Comparison of ENCODE assay signal across 27 cellular contexts in the genomic region with DNA sequence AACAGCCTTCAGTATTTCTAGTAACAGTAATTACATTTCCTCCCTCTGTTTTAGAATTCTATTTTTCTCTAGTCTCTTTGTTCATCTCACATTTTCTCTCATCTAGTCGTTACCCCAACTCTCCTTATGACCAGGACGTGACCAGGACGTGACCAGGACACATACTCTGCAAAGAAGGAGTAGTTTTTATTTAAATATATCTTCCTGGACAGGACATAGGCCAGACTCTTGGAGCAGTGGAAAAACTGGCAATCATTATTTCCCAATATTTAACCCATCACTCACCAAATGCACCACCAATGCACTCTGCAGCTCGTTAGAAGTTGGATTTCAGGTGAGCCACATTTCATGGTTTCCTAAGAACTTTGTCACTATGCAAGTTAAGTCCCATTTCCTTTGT. TPM values are rescaled to one million over a fixed set of nuclear protein-coding genes. Genes with fewer than 3 reads are reported as not detected.
DNase-seq lines count a peak whose midpoint lies in the region; ATAC-seq and TF ChIP-seq lines count a peak whose summit lies in the region.
"Had no signal": no experiment of that assay in that cellular context is flagged by ENCODE, and none has a peak within 500 bp of the region (broad histone marks: within the 10 kb centered on the region; RNA-seq: fewer than 3 reads in every experiment).

No MANE protein-coding gene starts in this region.

- H2BK12ac ChIP-seq in neuronal stem cell (ENCODE audit: low read length): no peak overlapping the region

- no peak for ATAC-seq in central memory CD8-positive, alpha-beta T cell (replicated peaks; ENCODE audit: extremely low read depth, poor library complexity, severe bottlenecking)
- peak; percentile 33 for ATAC-seq in left colon
- no peak for ATAC-seq in HG03521 (IDR thresholded peaks at IDR 0.05; ENCODE audit: unreplicated experiment)
- ATAC-seq: activated CD4-positive, alpha-beta T cell treated with anti-CD3 and anti-CD28 coated beads for 36 hours; activated T-helper 17 cell treated with anti-CD3 and anti-CD28 coated beads, Interleukin-2, amount 50 U/mL, for 72 hours; gastroesophageal sphincter; Panc1 had no signal

- no peaks in the 10 kb centered on the region for H3K36me3 Mint-ChIP-seq in central memory CD8-positive, alpha-beta T cell (ENCODE audit: insufficient read depth)
- H3K36me3 Mint-ChIP-seq: activated naive CD4-positive, alpha-beta T cell treated with anti-CD3 and anti-CD28 coated beads, Interleukin-2, amount 10 ng/mL, durations not matched to agents 7 days and 5 days had no signal

- H3K9ac ChIP-seq in neuronal stem cell (ENCODE audit: low read depth, low read length, poor library complexity): no peak overlapping the region

- no peak for DNase-seq in central memory CD8-positive, alpha-beta T cell (ENCODE audit: low spot score in 2 of 2)
- DNase-seq in left colon (no peak), neuronal stem cell (ENCODE audit: low spot score) (no peak), transverse colon (no peak), AG08395 (ENCODE audit: low spot score) (no peak), retina (no peak)
- DNase-seq: activated CD8-positive, alpha-beta memory T cell treated with anti-CD3 and anti-CD28 coated beads, Interleukin-2, amount 50 U/mL, for 48 hours; activated naive CD4-positive, alpha-beta T cell treated with anti-CD3 and anti-CD28 coated beads, Interleukin-2, amount 10 ng/mL, durations not matched to agents 7 days and 5 days; adrenal gland; C1 segment of cervical spinal cord; cerebellar nuclear complex; dermis blood vessel endothelial cell; DMS53; mesendoderm; NCI-H146; NCI-H345; spleen; T-helper 9 cell; tibial artery had no signal

- H3K27me3 ChIP-seq in neuronal stem cell (ENCODE audit: control insufficient read depth in 3 of 3, insufficient read depth in 3 of 3, low read depth in 1 of 3, low read length in 3 of 3) (no peaks in the 10 kb centered on the region), transverse colon (no peaks in the 10 kb centered on the region)
- H3K27me3 ChIP-seq: adrenal gland, gastroesophageal sphincter, right atrium auricular region, spleen, tibial artery had no signal

- H3K4me3 ChIP-seq in neuronal stem cell (ENCODE audit: low read length in 2 of 2): no peak overlapping the region
- H3K4me3 ChIP-seq in transverse colon: no peak overlapping the region
- H3K4me3 ChIP-seq: adrenal gland, gastroesophageal sphincter, right atrium auricular region, spleen, tibial artery had no signal

- H4K8ac ChIP-seq in neuronal stem cell (ENCODE audit: low read depth, low read length): no peak overlapping the region

- no peak overlapping the region for H2BK5ac ChIP-seq in neuronal stem cell (ENCODE audit: low read length)

- no peaks in the 10 kb centered on the region for H3K4me1 Mint-ChIP-seq in central memory CD8-positive, alpha-beta T cell
- H3K4me1 Mint-ChIP-seq: activated T-helper 17 cell treated with anti-CD3 and anti-CD28 coated beads, Interleukin-2, amount 50 U/mL, for 72 hours had no signal

- intact Hi-C loops in left colon (cut with DNase I, micrococcal nuclease): no loop called here
- intact Hi-C loops in transverse colon (cut with DNase I; ENCODE audit: low total_unique reads): no loop called here

- no peaks in the 10 kb centered on the region for H3K9me3 Mint-ChIP-seq in central memory CD8-positive, alpha-beta T cell
- H3K9me3 Mint-ChIP-seq: activated CD8-positive, alpha-beta T cell treated with anti-CD3 and anti-CD28 coated beads for 36 hours; activated naive CD4-positive, alpha-beta T cell treated with anti-CD3 and anti-CD28 coated beads, Interleukin-2, amount 10 ng/mL, durations not matched to agents 7 days and 5 days; activated T-helper 17 cell treated with anti-CD3 and anti-CD28 coated beads, Interleukin-2, amount 50 U/mL, for 72 hours; stimulated activated naive CD8-positive, alpha-beta T cell treated with anti-CD3 and anti-CD28 coated beads, Interleukin-15, Interleukin-2, amounts not matched to agents 100 ng/mL and 50 ng/mL, for 24 hours had no signal

- H3K27ac ChIP-seq in neuronal stem cell (replicated peaks; ENCODE audit: low read length): no peak overlapping the region
- H3K27ac ChIP-seq in transverse colon: peak overlapping the region; percentile 23 to 44 (median 32)
- H3K27ac ChIP-seq: adrenal gland, gastroesophageal sphincter, right atrium auricular region, spleen, tibial artery had no signal

- no peak overlapping the region for H3K18ac ChIP-seq in neuronal stem cell (ENCODE audit: low read length)

- H3K36me3 ChIP-seq in neuronal stem cell (replicated peaks in 1 of 2; ENCODE audit: control insufficient read depth in 2 of 2, insufficient read depth in 2 of 2, low read length in 2 of 2) (no peaks in the 10 kb centered on the region), transverse colon (no peaks in the 10 kb centered on the region)
- H3K36me3 ChIP-seq: adrenal gland, right atrium auricular region, spleen, tibial artery had no signal

- H3K27ac Mint-ChIP-seq in central memory CD8-positive, alpha-beta T cell (ENCODE audit: low read depth): no peak overlapping the region
- H3K27ac Mint-ChIP-seq: activated CD4-positive, alpha-beta T cell treated with anti-CD3 and anti-CD28 coated beads for 36 hours; activated CD8-positive, alpha-beta T cell treated with anti-CD3 and anti-CD28 coated beads for 36 hours; activated naive CD4-positive, alpha-beta T cell treated with anti-CD3 and anti-CD28 coated beads, Interleukin-2, amount 10 ng/mL, durations not matched to agents 7 days and 5 days; activated T-helper 17 cell treated with anti-CD3 and anti-CD28 coated beads, Interleukin-2, amount 50 U/mL, for 72 hours; stimulated activated naive CD8-positive, alpha-beta T cell treated with anti-CD3 and anti-CD28 coated beads, Interleukin-15, Interleukin-2, amounts not matched to agents 100 ng/mL and 50 ng/mL, for 24 hours had no signal

- H3K4me3 Mint-ChIP-seq in central memory CD8-positive, alpha-beta T cell: peak overlapping the region; percentile 0
- H3K4me3 Mint-ChIP-seq: activated CD4-positive, alpha-beta T cell treated with anti-CD3 and anti-CD28 coated beads for 36 hours; activated CD8-positive, alpha-beta T cell treated with anti-CD3 and anti-CD28 coated beads for 36 hours; activated naive CD4-positive, alpha-beta T cell treated with anti-CD3 and anti-CD28 coated beads, Interleukin-2, amount 10 ng/mL, durations not matched to agents 7 days and 5 days; activated T-helper 17 cell treated with anti-CD3 and anti-CD28 coated beads, Interleukin-2, amount 50 U/mL, for 72 hours; stimulated activated naive CD8-positive, alpha-beta T cell treated with anti-CD3 and anti-CD28 coated beads, Interleukin-15, Interleukin-2, amounts not matched to agents 100 ng/mL and 50 ng/mL, for 24 hours had no signal

- no peak for TF ChIP-seq EP300 in transverse colon (IDR thresholded peaks at IDR 0.05; ENCODE audit: low read depth)

- in situ Hi-C loops in transverse colon (cut with MboI; ENCODE audit: low pct_ligation_motif_present in 1 of 4, low pct_unique_long_range_greater_than_20kb in 1 of 4, low sequenced_read_pairs in 3 of 4): no loop called here

- H2BK15ac ChIP-seq in neuronal stem cell (ENCODE audit: low read length): no peak overlapping the region

- TF ChIP-seq CTCF in transverse colon (IDR thresholded peaks at IDR 0.05): no peak

- no peaks in the 10 kb centered on the region for H3K9me3 ChIP-seq in neuronal stem cell (replicated peaks in 1 of 2; ENCODE audit: control insufficient read depth in 2 of 2, insufficient read depth in 1 of 2, low read depth in 1 of 2, low read length in 2 of 2)
- H3K9me3 ChIP-seq in transverse colon: no peaks in the 10 kb centered on the region
- H3K9me3 ChIP-seq: adrenal gland, gastroesophageal sphincter, right atrium auricular region, spleen, tibial artery had no signal

- H2BK120ac ChIP-seq in neuronal stem cell (ENCODE audit: low read depth, low read length): no peak overlapping the region

- no peak overlapping the region for H2AK5ac ChIP-seq in neuronal stem cell (ENCODE audit: low read depth, low read length)

- H3K4ac ChIP-seq in neuronal stem cell (ENCODE audit: low read length): no peak overlapping the region

- no peak overlapping the region for H4K91ac ChIP-seq in neuronal stem cell (ENCODE audit: low read depth, low read length, poor library complexity)

- no CpG with 5 or more reads among the region's 4 CpGs for WGBS in neuronal stem cell (ENCODE audit: extremely low coverage in 2 of 2, insufficient read length in 2 of 2, insufficient replicate concordance in 1 of 2), 2 donors
- WGBS in transverse colon (ENCODE audit: low coverage in 1 of 2), 2 donors: 59 to 86% methylated on average over 4 of the region's 4 CpGs

- no peak for TF ChIP-seq POLR2A in transverse colon (IDR thresholded peaks at IDR 0.05)

- no peaks in the 10 kb centered on the region for H3K79me1 ChIP-seq in neuronal stem cell (ENCODE audit: low read depth, low read length)

- no peak overlapping the region for H3K23ac ChIP-seq in neuronal stem cell (ENCODE audit: low read depth, low read length, poor library complexity)

- H3K4me1 ChIP-seq in neuronal stem cell (ENCODE audit: control insufficient read depth in 2 of 2, insufficient read depth in 1 of 2, low read depth in 1 of 2, low read length in 2 of 2): peaks cover 8 to 9% of the 10 kb centered on the region in 2 donors
- H3K4me1 ChIP-seq in transverse colon: peaks cover 0 to 9% (median 3%) of the 10 kb centered on the region in 4 donors
- H3K4me1 ChIP-seq: adrenal gland, gastroesophageal sphincter, right atrium auricular region, spleen, tibial artery had no signal

- H3K14ac ChIP-seq in neuronal stem cell (ENCODE audit: low read length): no peak overlapping the region

- peak overlapping the region; percentile 15 for H2AFZ ChIP-seq in neuronal stem cell (ENCODE audit: low read length)

- no peaks in the 10 kb centered on the region for H3K27me3 Mint-ChIP-seq in central memory CD8-positive, alpha-beta T cell
- H3K27me3 Mint-ChIP-seq: activated CD4-positive, alpha-beta T cell treated with anti-CD3 and anti-CD28 coated beads for 36 hours; activated CD8-positive, alpha-beta T cell treated with anti-CD3 and anti-CD28 coated beads for 36 hours; activated naive CD4-positive, alpha-beta T cell treated with anti-CD3 and anti-CD28 coated beads, Interleukin-2, amount 10 ng/mL, durations not matched to agents 7 days and 5 days; activated T-helper 17 cell treated with anti-CD3 and anti-CD28 coated beads, Interleukin-2, amount 50 U/mL, for 72 hours; stimulated activated naive CD8-positive, alpha-beta T cell treated with anti-CD3 and anti-CD28 coated beads, Interleukin-15, Interleukin-2, amounts not matched to agents 100 ng/mL and 50 ng/mL, for 24 hours had no signal

- H3K4me2 ChIP-seq in neuronal stem cell (ENCODE audit: insufficient read depth, low read length, poor library complexity, severe bottlenecking): no peak overlapping the region

RNA-seq across cellular contexts. Expression of gene POGLUT3, which starts 40.3 kb away (rescaled TPM):
- total RNA-seq in left colon: 10 to 100 TPM; 14.0 to 14.5 TPM
- 25.5 TPM for polyA plus RNA-seq in neuronal stem cell (2013, experiment 1 of 2)
- polyA plus RNA-seq in neuronal stem cell (2013, experiment 2 of 2): 25.9 TPM
- 1 to 10 TPM; 1.8 to 8.1 (median 6.9) TPM for total RNA-seq in transverse colon

RNA-seq across cellular contexts. Expression of gene EXPH5, which starts 55.1 kb away (rescaled TPM):
- 10 to 100 TPM; 42.2 to 51.8 TPM for total RNA-seq in left colon
- polyA plus RNA-seq in neuronal stem cell (2013, experiment 1 of 2): 0.24 TPM
- 0.21 TPM for polyA plus RNA-seq in neuronal stem cell (2013, experiment 2 of 2)
- 10 to 100 TPM; 19.8 to 73.8 (median 33.2) TPM for total RNA-seq in transverse colon
